1 cellular context compared by ENCODE assay signal in genomic region chr17:81978901-81979298, GRCh38.
TF ChIP-seq lines count a peak whose summit lies in the region.

No MANE protein-coding gene starts in this region.

TF ChIP-seq in neural cell, 6 proteins besides CTCF, POLR2A, EP300 and RAD21 (continued from another document):
- TF ChIP-seq REST (IDR thresholded peaks at IDR 0.05; ENCODE audit: borderline replicate concordance) = no peak
- no peak for TF ChIP-seq MXI1 (conservative IDR thresholded peaks at IDR 0.05; ENCODE audit: poor library complexity, severe bottlenecking)
- TF ChIP-seq SMC3 (conservative IDR thresholded peaks at IDR 0.05; ENCODE audit: poor library complexity) = no peak
- TF ChIP-seq POLR2AphosphoS5 (IDR thresholded peaks at IDR 0.05) = no peak
